Comparison of ENCODE assay signal across 1 cellular context in the genomic region with DNA sequence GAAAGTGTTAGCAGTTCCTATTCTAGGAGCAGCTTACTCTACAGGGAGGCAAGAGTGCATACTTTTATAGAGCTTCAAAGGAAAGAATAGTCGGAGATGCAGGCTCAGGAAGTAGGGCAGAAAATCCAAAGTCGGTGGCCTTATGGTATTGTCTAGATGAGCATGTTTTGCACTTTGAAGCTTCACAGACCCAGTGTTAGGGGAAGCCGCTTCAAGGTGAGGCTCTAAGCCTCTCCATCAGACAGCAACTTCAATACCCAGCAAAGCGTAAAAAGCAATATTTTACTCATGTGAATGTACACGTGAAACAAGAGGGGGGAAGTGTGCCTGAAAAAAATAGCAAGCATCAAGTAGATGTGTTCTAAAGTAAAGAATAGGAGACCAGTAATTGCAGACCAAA.
TF ChIP-seq lines count a peak whose summit lies in the region.

No MANE protein-coding gene starts in this region.

TF ChIP-seq in K562, 482 proteins besides CTCF, POLR2A, EP300 and RAD21:
- TF ChIP-seq ZNF766 (CRISPR knock-in tag; conservative IDR thresholded peaks at IDR 0.05), result 0 out of 2 replicates have a peak, but pooled peaks have one; percentile 33
- TF ChIP-seq PTBP1 (IDR thresholded peaks at IDR 0.05; ENCODE audit: low read depth, low read length), result no peak
